In genomic region chr6:110296151-110297028, GRCh38 we compare ENCODE assay signal across 15 cellular contexts.
DNase-seq lines count a peak whose midpoint lies in the region; ATAC-seq and TF ChIP-seq lines count a peak whose summit lies in the region.
"Had no signal": no experiment of that assay in that cellular context is flagged by ENCODE, and none has a peak within 500 bp of the region (broad histone marks: within the 10 kb centered on the region; RNA-seq: fewer than 3 reads in every experiment).

No MANE protein-coding gene starts in this region.

- H3F3A ChIP-seq in PC-9 (ENCODE audit: insufficient read depth, low read depth): no peaks in the 10 kb centered on the region

- POLR2A ChIA-PET in PC-9 (lab: Charles Lee; ENCODE audit: unreplicated experiment): interaction anchor here (0.5 kb wide), 1 partner anchor 163 kb away, joined by 9 read pairs; no protein-coding TSS in a partner anchor

- WGBS in esophagus muscularis mucosa: 63% methylated on average over 12 of the region's 12 CpGs

- no TSS peak for BruUV-seq in PC-9 (replicated peaks; lab: Mats Ljungman, UMichigan)

- no peaks in the 10 kb centered on the region for H3K9me3 Mint-ChIP-seq in activated CD4-positive, alpha-beta T cell treated with anti-CD3 and anti-CD28 coated beads, Interleukin-2, amount 10 ng/mL, durations not matched to agents 24 days and 14 days
- H3K9me3 Mint-ChIP-seq in stimulated activated effector memory CD8-positive, alpha-beta T cell treated with anti-CD3 and anti-CD28 coated beads, Interleukin-12 subunit alpha, Interleukin-12 subunit beta, amount 100 ng/mL, for 72 hours: no peaks in the 10 kb centered on the region

- H3K27me3 ChIP-seq in esophagus muscularis mucosa: no peaks in the 10 kb centered on the region
- no peaks in the 10 kb centered on the region for H3K27me3 ChIP-seq in PC-9 (ENCODE audit: insufficient read depth, low read depth)
- H3K27me3 ChIP-seq in HAP-1 (ENCODE audit: low read depth): no peaks in the 10 kb centered on the region
- H3K27me3 ChIP-seq: transverse colon had no signal

- in situ Hi-C loops in HAP-1 (cut with MboI; ENCODE audit: low sequenced_read_pairs): no loop called here

- TF ChIP-seq CTCF in esophagus muscularis mucosa (IDR thresholded peaks at IDR 0.05) (no peak), PC-9 (conservative IDR thresholded peaks at IDR 0.05) (no peak)

- peak; percentile 62 for DNase-seq in activated CD4-positive, alpha-beta T cell treated with anti-CD3 and anti-CD28 coated beads, Interleukin-2, amount 10 ng/mL, durations not matched to agents 24 days and 14 days
- DNase-seq in activated CD4-positive, alpha-beta T cell treated with anti-CD3 and anti-CD28 coated beads, Interleukin-2, amount 50 U/mL, for 4 hours: no peak
- DNase-seq in OCI-M1 (lab: John Stamatoyannopoulos, UW): peak; percentile 44
- DNase-seq in esophagus muscularis mucosa (ENCODE audit: extremely low spot score): no peak
- no peak for DNase-seq in stimulated activated effector memory CD8-positive, alpha-beta T cell treated with anti-CD3 and anti-CD28 coated beads, Interleukin-12 subunit alpha, Interleukin-12 subunit beta, amount 100 ng/mL, for 72 hours (ENCODE audit: low spot score in 2 of 2)
- no peak for DNase-seq in PC-9
- no peak for DNase-seq in HAP-1 (ENCODE audit: low spot score in 2 of 2)
- DNase-seq: activated CD4-positive, alpha-beta T cell treated with anti-CD3 and anti-CD28 coated beads, Interleukin-2, amount 50 U/mL, for 1 hour; amygdala; effector CD4-positive, alpha-beta T cell; KBM-7; left colon; NCI-H2029; transverse colon had no signal

- H3K27ac ChIP-seq in esophagus muscularis mucosa (replicated peaks in 1 of 4) (no peak overlapping the region), PC-9 (no peak overlapping the region)
- H3K27ac ChIP-seq: transverse colon had no signal

- H3K79me2 ChIP-seq in PC-9 (ENCODE audit: low read depth): no peaks in the 10 kb centered on the region

- intact Hi-C loops in activated CD4-positive, alpha-beta T cell treated with anti-CD3 and anti-CD28 coated beads, Interleukin-2, amount 10 ng/mL, durations not matched to agents 24 days and 14 days (cut with micrococcal nuclease): no loop called here
- intact Hi-C loops in esophagus muscularis mucosa (cut with DNase I): no loop called here
- intact Hi-C loops in PC-9 (cut with micrococcal nuclease; ENCODE audit: unreplicated experiment): no loop called here

- no peak overlapping the region for H2AFZ ChIP-seq in PC-9

- H3K4me3 ChIP-seq in esophagus muscularis mucosa: peak overlapping the region; percentile 0 to 18 (median 6)
- H3K4me3 ChIP-seq in PC-9: no peak overlapping the region
- H3K4me3 ChIP-seq in HAP-1: no peak overlapping the region
- H3K4me3 ChIP-seq: transverse colon had no signal

- no peak overlapping the region for H3K27ac Mint-ChIP-seq in activated CD4-positive, alpha-beta T cell treated with anti-CD3 and anti-CD28 coated beads, Interleukin-2, amount 10 ng/mL, durations not matched to agents 24 days and 14 days
- H3K27ac Mint-ChIP-seq in stimulated activated effector memory CD8-positive, alpha-beta T cell treated with anti-CD3 and anti-CD28 coated beads, Interleukin-12 subunit alpha, Interleukin-12 subunit beta, amount 100 ng/mL, for 72 hours: no peak overlapping the region

- H3K4me1 ChIP-seq in esophagus muscularis mucosa (peaks cover 0 to 10% (median 8%) of the 10 kb centered on the region in 4 donors), PC-9 (replicated peaks; ENCODE audit: insufficient read depth) (no peaks in the 10 kb centered on the region), HAP-1 (peaks cover 15% of the 10 kb centered on the region)
- H3K4me1 ChIP-seq: transverse colon had no signal

- H3K4me3 Mint-ChIP-seq in activated CD4-positive, alpha-beta T cell treated with anti-CD3 and anti-CD28 coated beads, Interleukin-2, amount 10 ng/mL, durations not matched to agents 24 days and 14 days: peak overlapping the region; percentile 67
- peak overlapping the region; percentile 34 for H3K4me3 Mint-ChIP-seq in stimulated activated effector memory CD8-positive, alpha-beta T cell treated with anti-CD3 and anti-CD28 coated beads, Interleukin-12 subunit alpha, Interleukin-12 subunit beta, amount 100 ng/mL, for 72 hours

- CTCF ChIA-PET in PC-9 (lab: Charles Lee): no interaction called here

- no peaks in the 10 kb centered on the region for H4K20me1 ChIP-seq in PC-9 (ENCODE audit: insufficient read depth)

- ATAC-seq in stimulated activated effector memory CD8-positive, alpha-beta T cell treated with anti-CD3 and anti-CD28 coated beads, Interleukin-12 subunit alpha, Interleukin-12 subunit beta, amount 100 ng/mL, for 72 hours: no peak
- ATAC-seq in HG02610 (IDR thresholded peaks at IDR 0.05; ENCODE audit: unreplicated experiment): no peak
- ATAC-seq: left colon had no signal

- no peaks in the 10 kb centered on the region for H3K36me3 ChIP-seq in esophagus muscularis mucosa
- H3K36me3 ChIP-seq in PC-9 (ENCODE audit: low read depth): no peaks in the 10 kb centered on the region
- H3K36me3 ChIP-seq in HAP-1 (replicated peaks): no peaks in the 10 kb centered on the region
- H3K36me3 ChIP-seq: transverse colon had no signal

- no peak for TF ChIP-seq POLR2A in esophagus muscularis mucosa (IDR thresholded peaks at IDR 0.05; ENCODE audit: low read depth)

- peaks cover 11% of the 10 kb centered on the region for H3K4me1 Mint-ChIP-seq in activated CD4-positive, alpha-beta T cell treated with anti-CD3 and anti-CD28 coated beads, Interleukin-2, amount 10 ng/mL, durations not matched to agents 24 days and 14 days
- H3K4me1 Mint-ChIP-seq in stimulated activated effector memory CD8-positive, alpha-beta T cell treated with anti-CD3 and anti-CD28 coated beads, Interleukin-12 subunit alpha, Interleukin-12 subunit beta, amount 100 ng/mL, for 72 hours: peaks cover 4% of the 10 kb centered on the region

- no peaks in the 10 kb centered on the region for H3K9me3 ChIP-seq in esophagus muscularis mucosa
- H3K9me3 ChIP-seq in PC-9 (ENCODE audit: insufficient read depth, low read depth): no peaks in the 10 kb centered on the region
- H3K9me3 ChIP-seq in HAP-1: no peaks in the 10 kb centered on the region
- H3K9me3 ChIP-seq: transverse colon had no signal

- H3K27me3 Mint-ChIP-seq in activated CD4-positive, alpha-beta T cell treated with anti-CD3 and anti-CD28 coated beads, Interleukin-2, amount 10 ng/mL, durations not matched to agents 24 days and 14 days: peaks cover 25% of the 10 kb centered on the region

- TF ChIP-seq EP300 in esophagus muscularis mucosa (IDR thresholded peaks at IDR 0.05): no peak

- H3K36me3 Mint-ChIP-seq in activated CD4-positive, alpha-beta T cell treated with anti-CD3 and anti-CD28 coated beads, Interleukin-2, amount 10 ng/mL, durations not matched to agents 24 days and 14 days (ENCODE audit: low read depth): no peaks in the 10 kb centered on the region
- H3K36me3 Mint-ChIP-seq in stimulated activated effector memory CD8-positive, alpha-beta T cell treated with anti-CD3 and anti-CD28 coated beads, Interleukin-12 subunit alpha, Interleukin-12 subunit beta, amount 100 ng/mL, for 72 hours: no peaks in the 10 kb centered on the region

- H3K4me2 ChIP-seq in PC-9: no peak overlapping the region

- H3K9me2 ChIP-seq in PC-9 (ENCODE audit: insufficient read depth): no peaks in the 10 kb centered on the region

Comparison
In these comparisons a context has a peak if more than half of its experiments do, and no peak if none do; other contexts are left out.
1. DNase-seq: peak in activated CD4-positive, alpha-beta T cell treated with anti-CD3 and anti-CD28 coated beads, Interleukin-2, amount 10 ng/mL, durations not matched to agents 24 days and 14 days (single experiment) and OCI-M1 (single experiment); none in activated CD4-positive, alpha-beta T cell treated with anti-CD3 and anti-CD28 coated beads, Interleukin-2, amount 50 U/mL, for 4 hours (0 of 2), esophagus muscularis mucosa (single experiment), stimulated activated effector memory CD8-positive, alpha-beta T cell treated with anti-CD3 and anti-CD28 coated beads, Interleukin-12 subunit alpha, Interleukin-12 subunit beta, amount 100 ng/mL, for 72 hours (0 of 2), PC-9 (0 of 2) and HAP-1 (0 of 2).
2. H3K4me3 ChIP-seq: peak in esophagus muscularis mucosa (4 of 4); none in PC-9 (single experiment) and HAP-1 (single experiment).